In genomic region chr3:188646592-188646991, GRCh38 we compare ENCODE assay signal across 12 cellular contexts.
DNase-seq lines count a peak whose midpoint lies in the region; TF ChIP-seq lines count a peak whose summit lies in the region.
"Had no signal": no experiment of that assay in that cellular context is flagged by ENCODE, and none has a peak within 500 bp of the region (broad histone marks: within the 10 kb centered on the region; RNA-seq: fewer than 3 reads in every experiment).

No MANE protein-coding gene starts in this region.

- H4K20me1 ChIP-seq in BLaER1 = no peaks in the 10 kb centered on the region

- 0% methylated on average over 1 of the region's 1 CpG for WGBS in prostate gland

- TF ChIP-seq CTCF in prostate gland (IDR thresholded peaks at IDR 0.05) (no peak), GM13976 (IDR thresholded peaks at IDR 0.05; ENCODE audit: borderline replicate concordance, control extremely low read depth, extremely low read depth, insufficient read depth, missing control alignments) (no peak)

- H3K36me3 ChIP-seq in BLaER1 (no peaks in the 10 kb centered on the region), prostate gland (no peaks in the 10 kb centered on the region)

- H3K4me1 ChIP-seq in BLaER1 (peaks cover 10% of the 10 kb centered on the region), prostate gland (replicated peaks) (no peaks in the 10 kb centered on the region)
- H3K4me1 ChIP-seq: body of pancreas had no signal

- H3K4me2 ChIP-seq in BLaER1 = peak overlapping the region; percentile 0; the same call in 1 of the 2 replicates
- H3K4me2 ChIP-seq: smooth muscle cell had no signal

- no peak overlapping the region for H3K9ac ChIP-seq in BLaER1

- DNase-seq in HT1080 (ENCODE audit: low read depth) (peak; percentile 20), SK-MEL-5 (ENCODE audit: low read depth, low spot score) (peak; percentile 41), inferior parietal cortex (ENCODE audit: extremely low spot score) (peak; percentile 43), prostate gland (ENCODE audit: low spot score) (no peak), GM13976 (ENCODE audit: low spot score) (no peak), NCI-H526 (lab: John Stamatoyannopoulos, UW) (no peak)
- DNase-seq in activated CD8-positive, alpha-beta memory T cell treated with anti-CD3 and anti-CD28 coated beads, Interleukin-2, amount 50 U/mL, for 4 hours = no peak
- DNase-seq: Calu3, GOT3 had no signal

- no peaks in the 10 kb centered on the region for H3K9me3 ChIP-seq in BLaER1
- H3K9me3 ChIP-seq in prostate gland = no peaks in the 10 kb centered on the region
- H3K9me3 ChIP-seq: body of pancreas had no signal

- TF ChIP-seq POLR2A in prostate gland (IDR thresholded peaks at IDR 0.05) = no peak

- intact Hi-C loops in prostate gland (cut with DNase I) = no loop called here

- in situ Hi-C loops in SK-MEL-5 (cut with HindIII; ENCODE audit: low pct_unique_long_range_greater_than_20kb, low sequenced_read_pairs) (no loop called here), GM13976 (cut with MboI; ENCODE audit: low sequenced_read_pairs, unreplicated experiment) (no loop called here)

- no peak overlapping the region for H3K4me3 ChIP-seq in BLaER1
- no peak overlapping the region for H3K4me3 ChIP-seq in prostate gland
- H3K4me3 ChIP-seq: body of pancreas, smooth muscle cell had no signal

- H3K27ac ChIP-seq in BLaER1 = no peak overlapping the region
- H3K27ac ChIP-seq in prostate gland = no peak overlapping the region
- H3K27ac ChIP-seq: body of pancreas had no signal

- no peaks in the 10 kb centered on the region for H3K27me3 ChIP-seq in BLaER1
- no peaks in the 10 kb centered on the region for H3K27me3 ChIP-seq in prostate gland (replicated peaks; ENCODE audit: insufficient read depth)
- H3K27me3 ChIP-seq: body of pancreas had no signal

Comparison
In these comparisons a context has a peak if more than half of its experiments do, and no peak if none do; other contexts are left out.
1. DNase-seq: peak in HT1080 (single experiment), SK-MEL-5 (single experiment) and inferior parietal cortex (single experiment); none in prostate gland (single experiment), GM13976 (single experiment), NCI-H526 (0 of 2) and activated CD8-positive, alpha-beta memory T cell treated with anti-CD3 and anti-CD28 coated beads, Interleukin-2, amount 50 U/mL, for 4 hours (single experiment).